ENCODE assay signal across 10 cellular contexts in genomic region chr6:31122803-31123706, GRCh38. TPM values are rescaled to one million over a fixed set of nuclear protein-coding genes. Genes with fewer than 3 reads are reported as not detected.
A peak's percentile ranks its signal among the peaks of the same experiment; 100 is the strongest.
DNase-seq lines count a peak whose midpoint lies in the region; ATAC-seq, FAIRE-seq and TF ChIP-seq lines count a peak whose summit lies in the region.
"Had no signal": no experiment of that assay in that cellular context is flagged by ENCODE, and none has a peak within 500 bp of the region (broad histone marks: within the 10 kb centered on the region; RNA-seq: fewer than 3 reads in every experiment).

No MANE protein-coding gene starts in this region.

- H3K4me1 ChIP-seq in psoas muscle: peaks cover 18% of the 10 kb centered on the region
- H3K4me1 ChIP-seq in MM.1S (ENCODE audit: low read length): 0 out of 2 replicates have a peak, but pooled peaks cover 3% of the 10 kb centered on the region

- ATAC-seq in Right ventricle myocardium superior (ENCODE audit: poor library complexity) (peak; percentile 82), psoas muscle (peak; percentile 58 to 89 (median 82))

- H3K36me3 ChIP-seq in psoas muscle (ENCODE audit: insufficient read depth in 1 of 2, low read depth in 1 of 2) (no peaks in the 10 kb centered on the region), MM.1S (replicated peaks; ENCODE audit: insufficient read depth, low read length) (no peaks in the 10 kb centered on the region)

- H3K9me3 ChIP-seq in psoas muscle (no peaks in the 10 kb centered on the region), MM.1S (replicated peaks; ENCODE audit: insufficient read depth, low read length) (no peaks in the 10 kb centered on the region)

- no peaks in the 10 kb centered on the region for H4K20me1 ChIP-seq in MM.1S (ENCODE audit: insufficient read depth, low read length)

- H3K4me3 ChIP-seq in psoas muscle (no peak overlapping the region), MM.1S (ENCODE audit: low read length) (no peak overlapping the region)

- 27 to 35% (median 32%) methylated on average over 16 of the region's 16 CpGs for WGBS in psoas muscle, 3 donors

- intact Hi-C loops in Right ventricle myocardium superior (cut with DNase I): no loop called here
- intact Hi-C loops in psoas muscle (cut with DNase I): no loop called here

- H3K79me2 ChIP-seq in MM.1S (ENCODE audit: low read length): no peaks in the 10 kb centered on the region

- H3K27ac ChIP-seq in VCaP (peak overlapping the region; percentile 47), psoas muscle (peak overlapping the region; percentile 36), MM.1S (ENCODE audit: low read length) (no peak overlapping the region)

- no peaks in the 10 kb centered on the region for H3F3A ChIP-seq in MM.1S (ENCODE audit: insufficient read depth, low read length)

- H3K9ac ChIP-seq in MM.1S (ENCODE audit: low read length): no peak overlapping the region

- no peak for FAIRE-seq in D721Med (lab: Jason Lieb, UNC)
- FAIRE-seq: GM12891 had no signal

- no peak overlapping the region for H3K4me2 ChIP-seq in MM.1S (ENCODE audit: low read depth, low read length)

- TF ChIP-seq CTCF in VCaP (conservative IDR thresholded peaks at IDR 0.05) (no peak), psoas muscle (IDR thresholded peaks at IDR 0.05) (no peak), D721Med (IDR thresholded peaks at IDR 0.05; ENCODE audit: insufficient read depth, missing control alignments) (no peak), MM.1S (IDR thresholded peaks at IDR 0.05; ENCODE audit: low read length) (no peak)

- H3K27me3 ChIP-seq in psoas muscle (ENCODE audit: insufficient read depth in 3 of 3, low read length in 2 of 3) (peaks cover 0 to 5% (median 0%) of the 10 kb centered on the region in 3 donors), MM.1S (replicated peaks; ENCODE audit: insufficient read depth, low read length) (peaks cover 39% of the 10 kb centered on the region)

- peak; percentile 91 for DNase-seq in EL
- DNase-seq in Right ventricle myocardium superior: peak; percentile 63
- DNase-seq in psoas muscle: peak; percentile 70 to 89
- DNase-seq in D721Med (ENCODE audit: insufficient read length, low spot score): no peak
- DNase-seq in HPDE6-E6E7 (ENCODE audit: extremely low spot score): no peak
- DNase-seq in MM.1S: no peak
- no peak for DNase-seq in ecto neural progenitor cell (ENCODE audit: low spot score)
- DNase-seq: activated CD4-positive, alpha-beta T cell treated with anti-CD3 and anti-CD28 coated beads, Interleukin-2, amount 10 ng/mL, durations not matched to agents 7 days and 5 days had no signal

- no peaks in the 10 kb centered on the region for H3K9me2 ChIP-seq in MM.1S (replicated peaks; ENCODE audit: insufficient read depth, low read length)

- no peak overlapping the region for H2AFZ ChIP-seq in MM.1S (ENCODE audit: low read length)

RNA-seq across cellular contexts. Expression of gene CDSN, which starts 2.8 kb away (rescaled TPM):
- total RNA-seq in Right ventricle myocardium superior (not detected), psoas muscle (not detected)
- polyA plus RNA-seq in psoas muscle: not detected
- total RNA-seq: activated CD4-positive, alpha-beta T cell treated with anti-CD3 and anti-CD28 coated beads, Interleukin-2, amount 10 ng/mL, durations not matched to agents 7 days and 5 days had no signal

RNA-seq across cellular contexts. Expression of gene PSORS1C1, which starts 8.5 kb away (rescaled TPM):
- total RNA-seq in Right ventricle myocardium superior: 1.2 TPM
- total RNA-seq in psoas muscle: under 1 TPM; 0.06 to 0.47 (median 0.07) TPM
- polyA plus RNA-seq in psoas muscle: under 1 TPM in 2 of 3 donors, not detected in 1; 0.03 to 0.17 TPM

RNA-seq across cellular contexts. Expression of gene C6orf15, which starts 10.7 kb away (rescaled TPM):
- not detected for total RNA-seq in Right ventricle myocardium superior
- total RNA-seq in psoas muscle: not detected
- polyA plus RNA-seq in psoas muscle: not detected
- total RNA-seq: activated CD4-positive, alpha-beta T cell treated with anti-CD3 and anti-CD28 coated beads, Interleukin-2, amount 10 ng/mL, durations not matched to agents 7 days and 5 days had no signal

RNA-seq across cellular contexts. Expression of gene PSORS1C2, which starts 15.8 kb away (rescaled TPM):
- total RNA-seq in Right ventricle myocardium superior (not detected), psoas muscle (not detected)
- not detected for polyA plus RNA-seq in psoas muscle
- total RNA-seq: activated CD4-positive, alpha-beta T cell treated with anti-CD3 and anti-CD28 coated beads, Interleukin-2, amount 10 ng/mL, durations not matched to agents 7 days and 5 days had no signal

RNA-seq across cellular contexts. Expression of gene CCHCR1, which starts 34.5 kb away (rescaled TPM):
- total RNA-seq in Right ventricle myocardium superior (10.9 TPM), psoas muscle (10 to 100 TPM; 10.3 to 15.2 (median 12.9) TPM)
- 1 to 10 TPM; 7.4 to 9.7 (median 8.3) TPM for polyA plus RNA-seq in psoas muscle

Comparison
In these comparisons a context has a peak if more than half of its experiments do, and no peak if none do; other contexts are left out.
1. DNase-seq: peak in EL (single experiment), Right ventricle myocardium superior (single experiment) and psoas muscle (2 of 2); none in D721Med (single experiment), HPDE6-E6E7 (single experiment), MM.1S (single experiment) and ecto neural progenitor cell (single experiment).